ENCODE assay signal across 3 cellular contexts in genomic region chr11:41065432-41065831, GRCh38.
"Had no signal": no experiment of that assay in that cellular context is flagged by ENCODE, and none has a peak within 500 bp of the region (broad histone marks: within the 10 kb centered on the region; RNA-seq: fewer than 3 reads in every experiment).

No MANE protein-coding gene starts in this region.

- H3K4me3 ChIP-seq: GM12878 had no signal

- DNase-seq: GDM1, GF-D8 had no signal
